In genomic region chr6:156617376-156617775, GRCh38 we compare ENCODE assay signal across 13 cellular contexts.
DNase-seq lines count a peak whose midpoint lies in the region; ATAC-seq, FAIRE-seq and TF ChIP-seq lines count a peak whose summit lies in the region.
"Had no signal": no experiment of that assay in that cellular context is flagged by ENCODE, and none has a peak within 500 bp of the region (broad histone marks: within the 10 kb centered on the region; RNA-seq: fewer than 3 reads in every experiment).

No MANE protein-coding gene starts in this region.

- CTCF ChIA-PET in K562 (lab: Yijun Ruan, JAX; ENCODE audit: low intra/inter-chr PET ratio) = no interaction called here

- no peak for TF ChIP-seq POLR2A in K562 (conservative IDR thresholded peaks at IDR 0.05)
- no peak for TF ChIP-seq POLR2A in vagina (IDR thresholded peaks at IDR 0.05)

- no peaks in the 10 kb centered on the region for H3K4me1 Mint-ChIP-seq in activated T-cell treated with anti-CD3 and anti-CD28 coated beads, Interleukin-2, amount 50 U/mL, for 72 hours (ENCODE audit: low read depth)

- ATAC-seq in Right ventricle myocardium inferior (peak; percentile 28), K562 (peak; percentile 90), left colon (peak; percentile 97), upper lobe of right lung (peak; percentile 80)
- ATAC-seq in activated T-cell treated with anti-CD3 and anti-CD28 coated beads, Interleukin-2, amount 50 U/mL, for 72 hours (replicated peaks in 1 of 2) = no peak
- ATAC-seq: HCT116 had no signal

- no peak overlapping the region for H3K9ac ChIP-seq in K562 (ENCODE audit: insufficient read depth in 1 of 2, low read depth in 2 of 2, low read length in 2 of 2)

- in situ Hi-C loops in K562 (cut with MboI) = no loop called here

- no peaks in the 10 kb centered on the region for H3K36me3 ChIP-seq in left ventricle myocardium inferior
- H3K36me3 ChIP-seq in K562 (ENCODE audit: control insufficient read depth, insufficient read depth, low read length) = no peaks in the 10 kb centered on the region
- no peaks in the 10 kb centered on the region for H3K36me3 ChIP-seq in upper lobe of right lung
- H3K36me3 ChIP-seq in vagina = no peaks in the 10 kb centered on the region

- peak; percentile 73 for FAIRE-seq in K562 (lab: Jason Lieb, UNC)

- H3K4me3 ChIP-seq in left ventricle myocardium inferior = no peak overlapping the region
- no peak overlapping the region for H3K4me3 ChIP-seq in K562
- no peak overlapping the region for H3K4me3 ChIP-seq in upper lobe of right lung
- H3K4me3 ChIP-seq in vagina = no peak overlapping the region

- BruUV-seq in K562 (replicated peaks; lab: Mats Ljungman, UMichigan) = no TSS peak

- POLR2A ChIA-PET in K562 (lab: Yijun Ruan, JAX) = no interaction called here

- no peak for DNase-seq in Right ventricle myocardium inferior (ENCODE audit: missing footprints)
- DNase-seq in left ventricle myocardium inferior = no peak
- DNase-seq in K562 (ENCODE audit: extremely low read depth in 1 of 4, low spot score in 3 of 4) = peak; percentile 31 to 82 (median 54)
- DNase-seq in left colon = peak; percentile 63 to 80
- no peak for DNase-seq in upper lobe of right lung
- no peak for DNase-seq in vagina (ENCODE audit: extremely low spot score in 2 of 2)
- DNase-seq in effector CD4-positive, alpha-beta T cell = no peak
- no peak for DNase-seq in activated T-cell treated with anti-CD3 and anti-CD28 coated beads, Interleukin-2, amount 50 U/mL, for 72 hours
- DNase-seq: activated CD4-positive, CD25-positive, alpha-beta regulatory T cell treated with anti-CD3 and anti-CD28 coated beads, Interleukin-2, amount 50 U/mL, for 72 hours; activated gamma-delta T cell treated with Interleukin-2 at 50 U/mL for 16 hours; stimulated activated CD4-positive, alpha-beta T cell treated with anti-CD3 and anti-CD28 coated beads, Interleukin-4, amount 100 ng/mL, for 1 hour had no signal

- intact Hi-C loops in Right ventricle myocardium inferior (cut with DNase I) = no loop called here
- intact Hi-C loops in left ventricle myocardium inferior (cut with micrococcal nuclease) = no loop called here
- intact Hi-C loops in K562 (cut with micrococcal nuclease) = no loop called here
- intact Hi-C loops in left colon (cut with DNase I, micrococcal nuclease) = no loop called here
- intact Hi-C loops in upper lobe of right lung (cut with DNase I) = no loop called here
- intact Hi-C loops in vagina (cut with DNase I) = no loop called here

- H3K27ac ChIP-seq in left ventricle myocardium inferior (replicated peaks) (no peak overlapping the region), K562 (ENCODE audit: extremely low read depth, low read depth, low read length) (no peak overlapping the region), upper lobe of right lung (no peak overlapping the region), vagina (no peak overlapping the region)

- H3K4me2 ChIP-seq in K562 (ENCODE audit: insufficient read depth, low read length) = peak overlapping the region; percentile 6; the same call in 1 of the 2 replicates

- H3K4me1 ChIP-seq in left ventricle myocardium inferior (no peaks in the 10 kb centered on the region), K562 (replicated peaks in 1 of 2; ENCODE audit: control insufficient read depth in 2 of 2, insufficient read depth in 2 of 2, low read length in 2 of 2) (peaks cover 0 to 6% of the 10 kb centered on the region in 2 experiments; a peak in 3 of 5 replicates), upper lobe of right lung (peaks cover 10% of the 10 kb centered on the region), vagina (no peaks in the 10 kb centered on the region)

- H3K4me3 Mint-ChIP-seq in activated T-cell treated with anti-CD3 and anti-CD28 coated beads, Interleukin-2, amount 50 U/mL, for 72 hours = no peak overlapping the region
- H3K4me3 Mint-ChIP-seq: dendritic cell treated with granulocyte-macrophage colony-stimulating factor and Interleukin-4, amounts not matched to agents 40 ng/mL and 50 ng/mL, for 4 days had no signal

- H2AFZ ChIP-seq in K562 (ENCODE audit: low read depth, low read length) = no peak overlapping the region

- no peak for TF ChIP-seq RAD21 in K562 (CRISPR knock-in tag; conservative IDR thresholded peaks at IDR 0.05 in 1 of 2, IDR thresholded peaks at IDR 0.05 in 1 of 2)

- H3K27ac Mint-ChIP-seq in activated T-cell treated with anti-CD3 and anti-CD28 coated beads, Interleukin-2, amount 50 U/mL, for 72 hours = no peak overlapping the region
- H3K27ac Mint-ChIP-seq: dendritic cell treated with granulocyte-macrophage colony-stimulating factor and Interleukin-4, amounts not matched to agents 40 ng/mL and 50 ng/mL, for 4 days had no signal

- H3K79me2 ChIP-seq in K562 (ENCODE audit: control insufficient read depth, insufficient read depth, low read length) = no peaks in the 10 kb centered on the region

- TF ChIP-seq CTCF in left ventricle myocardium inferior (IDR thresholded peaks at IDR 0.05; ENCODE audit: borderline replicate concordance) (no peak), K562 (IDR thresholded peaks at IDR 0.05 in 2 of 3, conservative IDR thresholded peaks at IDR 0.05 in 1 of 3; ENCODE audit: insufficient read depth in 2 of 3, low read depth in 1 of 3, low read length in 3 of 3) (no peak), upper lobe of right lung (IDR thresholded peaks at IDR 0.05) (no peak), vagina (IDR thresholded peaks at IDR 0.05) (no peak)

- no peaks in the 10 kb centered on the region for H3K27me3 Mint-ChIP-seq in activated T-cell treated with anti-CD3 and anti-CD28 coated beads, Interleukin-2, amount 50 U/mL, for 72 hours (ENCODE audit: low read depth)
- H3K27me3 Mint-ChIP-seq: dendritic cell treated with granulocyte-macrophage colony-stimulating factor and Interleukin-4, amounts not matched to agents 40 ng/mL and 50 ng/mL, for 4 days had no signal

- TF ChIP-seq EP300 in K562 (IDR thresholded peaks at IDR 0.05; ENCODE audit: low read length) = peak; percentile 20; the same call in 1 of the 2 replicates

- H3K9me1 ChIP-seq in K562 (ENCODE audit: control insufficient read depth, insufficient read depth, low read length) = no peaks in the 10 kb centered on the region

- H3K36me3 Mint-ChIP-seq in activated T-cell treated with anti-CD3 and anti-CD28 coated beads, Interleukin-2, amount 50 U/mL, for 72 hours (ENCODE audit: insufficient read depth in 2 of 2) = peaks cover 8 to 10% of the 10 kb centered on the region in 2 donors

- H4K20me1 ChIP-seq in K562 (replicated peaks; ENCODE audit: control insufficient read depth, insufficient read depth, low read length) = no peaks in the 10 kb centered on the region

- H3K9me3 Mint-ChIP-seq in activated T-cell treated with anti-CD3 and anti-CD28 coated beads, Interleukin-2, amount 50 U/mL, for 72 hours = peaks cover 3 to 8% of the 10 kb centered on the region in 2 donors

- 2% methylated on average over 10 of the region's 10 CpGs for WGBS in K562 (ENCODE audit: insufficient coverage, low coverage, missing lambda C conversion rate)

- H3K9me3 ChIP-seq in left ventricle myocardium inferior (replicated peaks) = peaks cover 17% of the 10 kb centered on the region
- H3K9me3 ChIP-seq in K562 (replicated peaks; ENCODE audit: control insufficient read depth, insufficient read depth, low read depth, low read length) = 0 out of 2 replicates have a peak, but pooled peaks cover 5% of the 10 kb centered on the region
- H3K9me3 ChIP-seq in upper lobe of right lung = peaks cover 6% of the 10 kb centered on the region
- no peaks in the 10 kb centered on the region for H3K9me3 ChIP-seq in vagina

- peaks cover 5% of the 10 kb centered on the region for H3K27me3 ChIP-seq in left ventricle myocardium inferior (ENCODE audit: low read depth)
- 0 out of 5 replicates have a peak, but pooled peaks cover 0 to 4% of the 10 kb centered on the region in 2 experiments for H3K27me3 ChIP-seq in K562 (ENCODE audit: control insufficient read depth in 2 of 2, insufficient read depth in 2 of 2, low read length in 2 of 2)
- no peaks in the 10 kb centered on the region for H3K27me3 ChIP-seq in upper lobe of right lung
- no peaks in the 10 kb centered on the region for H3K27me3 ChIP-seq in vagina

TF ChIP-seq in K562, 482 proteins besides CTCF, POLR2A, EP300 and RAD21 (continues in another document):
- no peak for TF ChIP-seq HNRNPUL1 (IDR thresholded peaks at IDR 0.05; ENCODE audit: low read length)
- TF ChIP-seq KHSRP (IDR thresholded peaks at IDR 0.05) = no peak
- peak; percentile 94 for TF ChIP-seq NFIC (IDR thresholded peaks at IDR 0.05)
- no peak for TF ChIP-seq ARHGAP35 (IDR thresholded peaks at IDR 0.05; ENCODE audit: partially characterized antibody)
- no peak for TF ChIP-seq PHTF2 (CRISPR knock-in tag; IDR thresholded peaks at IDR 0.05)
- TF ChIP-seq ZC3H8 (IDR thresholded peaks at IDR 0.05) = no peak
- TF ChIP-seq BRD4 (IDR thresholded peaks at IDR 0.05) = no peak
- TF ChIP-seq SAFB (IDR thresholded peaks at IDR 0.05; ENCODE audit: borderline replicate concordance, low read depth, low read length) = no peak
- TF ChIP-seq NFATC3 (IDR thresholded peaks at IDR 0.05) = no peak
- no peak for TF ChIP-seq CTCFL (IDR thresholded peaks at IDR 0.05; ENCODE audit: borderline replicate concordance, insufficient read depth, low read depth, low read length, poor library complexity, severe bottlenecking)
- TF ChIP-seq IRF2 (CRISPR knock-in tag; IDR thresholded peaks at IDR 0.05) = no peak
- 0 out of 4 replicates have a peak, but pooled peaks of 1 of the 2 experiments have one; percentile 25 for TF ChIP-seq RCOR1 (IDR thresholded peaks at IDR 0.05; ENCODE audit: borderline replicate concordance in 1 of 2, low read depth in 2 of 2, low read length in 2 of 2)
- TF ChIP-seq TEAD1 (CRISPR knock-in tag; IDR thresholded peaks at IDR 0.05) = 0 out of 4 replicates have a peak, but pooled peaks of 1 of the 2 experiments have one; percentile 33
- TF ChIP-seq NR1H2 (CRISPR knock-in tag; IDR thresholded peaks at IDR 0.05) = no peak
- peak; percentile 61 for TF ChIP-seq TEAD4 (IDR thresholded peaks at IDR 0.05; ENCODE audit: low read length)
- TF ChIP-seq TEAD4 (CRISPR knock-in tag; IDR thresholded peaks at IDR 0.05; ENCODE audit: borderline replicate concordance) = no peak

Comparison
In these comparisons a context has a peak if more than half of its experiments do, and no peak if none do; other contexts are left out.
1. ATAC-seq: peak in Right ventricle myocardium inferior (single experiment), K562 (single experiment), left colon (single experiment) and upper lobe of right lung (single experiment); none in activated T-cell treated with anti-CD3 and anti-CD28 coated beads, Interleukin-2, amount 50 U/mL, for 72 hours (0 of 2).
2. DNase-seq: peak in K562 (4 of 4) and left colon (2 of 2); none in Right ventricle myocardium inferior (single experiment), left ventricle myocardium inferior (single experiment), upper lobe of right lung (single experiment), vagina (0 of 2), effector CD4-positive, alpha-beta T cell (single experiment) and activated T-cell treated with anti-CD3 and anti-CD28 coated beads, Interleukin-2, amount 50 U/mL, for 72 hours (0 of 2).